In genomic region chr14:94345344-94346072, GRCh38 we compare ENCODE assay signal across 11 cellular contexts. TPM values are rescaled to one million over a fixed set of nuclear protein-coding genes. Genes with fewer than 3 reads are reported as not detected.
A peak's percentile ranks its signal among the peaks of the same experiment; 100 is the strongest.
DNase-seq lines count a peak whose midpoint lies in the region; ATAC-seq, FAIRE-seq and TF ChIP-seq lines count a peak whose summit lies in the region.
"Had no signal": no experiment of that assay in that cellular context is flagged by ENCODE, and none has a peak within 500 bp of the region (broad histone marks: within the 10 kb centered on the region; RNA-seq: fewer than 3 reads in every experiment).

No MANE protein-coding gene starts in this region.

- peak; percentile 74 to 84 for ATAC-seq in A549
- ATAC-seq in activated T-helper 17 cell treated with anti-CD3 and anti-CD28 coated beads, Interleukin-2, amount 50 U/mL, for 72 hours (replicated peaks), result peak; percentile 21
- ATAC-seq in HG03571 (IDR thresholded peaks at IDR 0.05; ENCODE audit: unreplicated experiment), result no peak
- no peak for ATAC-seq in HG02678 (IDR thresholded peaks at IDR 0.05; ENCODE audit: unreplicated experiment)
- ATAC-seq: right cardiac atrium had no signal

- TF ChIP-seq EP300 in A549 (IDR thresholded peaks at IDR 0.05), result no peak

- H3K27me3 Mint-ChIP-seq in activated T-helper 17 cell treated with anti-CD3 and anti-CD28 coated beads, Interleukin-2, amount 50 U/mL, for 72 hours, result no peaks in the 10 kb centered on the region

- DNase-seq in A549 (ENCODE audit: low read depth in 1 of 2, low spot score in 1 of 2) (peak; percentile 81 to 82), inferior parietal cortex (ENCODE audit: extremely low spot score) (peak; percentile 27), NCI-H1417 treated with DMSO at 0.1 percent for 48 hours (lab: John Stamatoyannopoulos, UW) (no peak), ecto neural progenitor cell (ENCODE audit: low spot score) (no peak)
- DNase-seq: Caco-2, right cardiac atrium had no signal

- CTCF ChIA-PET in A549 (lab: Yijun Ruan, JAX) (interaction anchor here (0.5 to 1.8 kb wide), 3 partner anchors 9 to 1250 kb away, joined by 3 to 4 read pairs (median 4); no protein-coding TSS in a partner anchor), HEK293 (lab: Yijun Ruan, JAX) (no interaction called here)

- H3K27ac Mint-ChIP-seq in activated T-helper 17 cell treated with anti-CD3 and anti-CD28 coated beads, Interleukin-2, amount 50 U/mL, for 72 hours, result peak overlapping the region; percentile 80

- no peaks in the 10 kb centered on the region for H3K36me3 ChIP-seq in HEK293 (ENCODE audit: control insufficient read depth in 2 of 2, insufficient read depth in 1 of 2, low read length in 2 of 2)

- POLR2A ChIA-PET in A549 (lab: Yijun Ruan, JAX) (no interaction called here), HEK293 (lab: Yijun Ruan, JAX) (no interaction called here)

- H3K27ac ChIP-seq in A549 (peak overlapping the region in 1 of 2 experiments; percentile 44; a peak in 2 of 6 replicates), HEK293 (ENCODE audit: extremely low read depth, low read depth, low read length) (no peak overlapping the region)

- peak overlapping the region; percentile 27; the same call in 2 of the 3 replicates for H3K4me2 ChIP-seq in A549

- H3K9me3 Mint-ChIP-seq in activated T-helper 17 cell treated with anti-CD3 and anti-CD28 coated beads, Interleukin-2, amount 50 U/mL, for 72 hours, result peaks cover 13% of the 10 kb centered on the region

- no peak for TF ChIP-seq POLR2A in A549 (IDR thresholded peaks at IDR 0.05; ENCODE audit: low read length)

- H3K4me3 Mint-ChIP-seq in activated T-helper 17 cell treated with anti-CD3 and anti-CD28 coated beads, Interleukin-2, amount 50 U/mL, for 72 hours, result peak overlapping the region; percentile 59

- 38% methylated on average over 13 of the region's 13 CpGs for WGBS in A549 (ENCODE audit: missing lambda C conversion rate)

- H3K4me1 ChIP-seq in A549, result peaks cover 32% of the 10 kb centered on the region
- no peaks in the 10 kb centered on the region for H3K4me1 ChIP-seq in HEK293 (ENCODE audit: control insufficient read depth, insufficient read depth, low read length)

- H3K4me1 Mint-ChIP-seq in activated T-helper 17 cell treated with anti-CD3 and anti-CD28 coated beads, Interleukin-2, amount 50 U/mL, for 72 hours, result peaks cover 46% of the 10 kb centered on the region

- no peak for FAIRE-seq in A549 (lab: Jason Lieb, UNC)

- H3K4me3 ChIP-seq in A549 (no peak overlapping the region), HEK293 (ENCODE audit: low read depth, low read length) (no peak overlapping the region)

- no peak for TF ChIP-seq CTCF in A549 (IDR thresholded peaks at IDR 0.05)
- no peak for TF ChIP-seq CTCF in HEK293 (tag by site-specific recombination; IDR thresholded peaks at IDR 0.05)

- H3K9me3 ChIP-seq in A549 (no peaks in the 10 kb centered on the region), HEK293 (ENCODE audit: control insufficient read depth, insufficient read depth, low read depth, low read length) (no peaks in the 10 kb centered on the region)
- H3K9me3 ChIP-seq: Caco-2 had no signal

- no peaks in the 10 kb centered on the region for H3K36me3 Mint-ChIP-seq in activated T-helper 17 cell treated with anti-CD3 and anti-CD28 coated beads, Interleukin-2, amount 50 U/mL, for 72 hours (ENCODE audit: low read depth)

- TF ChIP-seq RAD21 in A549 (conservative IDR thresholded peaks at IDR 0.05 in 1 of 2, IDR thresholded peaks at IDR 0.05 in 1 of 2), result no peak

TF ChIP-seq in A549, 52 proteins besides CTCF, POLR2A, EP300 and RAD21 (continues in another document):
- TF ChIP-seq MYC (IDR thresholded peaks at IDR 0.05; ENCODE audit: borderline replicate concordance, low read length) (0 out of 2 replicates have a peak, but pooled peaks have one; percentile 38), EHF (CRISPR knock-in tag; IDR thresholded peaks at IDR 0.05) (no peak), RARB (CRISPR knock-in tag; IDR thresholded peaks at IDR 0.05) (no peak), ZC3H11A (IDR thresholded peaks at IDR 0.05) (no peak), FOSL2 (IDR thresholded peaks at IDR 0.05) (peak; percentile 87), FOSL2 (CRISPR knock-in tag; IDR thresholded peaks at IDR 0.05) (peak; percentile 96), JUN (IDR thresholded peaks at IDR 0.05) (0 out of 5 replicates have a peak, but pooled peaks of 1 of the 2 experiments have one; percentile 31), MAX (IDR thresholded peaks at IDR 0.05) (peak; percentile 75), JUNB (IDR thresholded peaks at IDR 0.05) (peak; percentile 82), CEBPB (IDR thresholded peaks at IDR 0.05) (peak in 1 of 2 experiments; percentile 65; a peak in 2 of 4 replicates), MAZ (IDR thresholded peaks at IDR 0.05; ENCODE audit: borderline replicate concordance, low read depth, low read length) (no peak)
- TF ChIP-seq, protein P1, sequence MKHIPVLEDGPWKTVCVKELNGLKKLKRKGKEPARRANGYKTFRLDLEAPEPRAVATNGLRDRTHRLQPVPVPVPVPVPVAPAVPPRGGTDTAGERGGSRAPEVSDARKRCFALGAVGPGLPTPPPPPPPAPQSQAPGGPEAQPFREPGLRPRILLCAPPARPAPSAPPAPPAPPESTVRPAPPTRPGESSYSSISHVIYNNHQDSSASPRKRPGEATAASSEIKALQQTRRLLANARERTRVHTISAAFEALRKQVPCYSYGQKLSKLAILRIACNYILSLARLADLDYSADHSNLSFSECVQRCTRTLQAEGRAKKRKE (CRISPR knock-in tag; IDR thresholded peaks at IDR 0.05; ENCODE audit: low read depth), result no peak

TF ChIP-seq in HEK293, 187 proteins besides CTCF, POLR2A, EP300 and RAD21 (continues in another document):
- TF ChIP-seq KLF8 (tag by site-specific recombination; IDR thresholded peaks at IDR 0.05), result 0 out of 2 replicates have a peak, but pooled peaks have one; percentile 26
- TF ChIP-seq SP7 (tag by site-specific recombination; IDR thresholded peaks at IDR 0.05), result 0 out of 2 replicates have a peak, but pooled peaks have one; percentile 32
- no peak for TF ChIP-seq ZNF658 (tag by site-specific recombination; IDR thresholded peaks at IDR 0.05)
- TF ChIP-seq, protein P2, sequence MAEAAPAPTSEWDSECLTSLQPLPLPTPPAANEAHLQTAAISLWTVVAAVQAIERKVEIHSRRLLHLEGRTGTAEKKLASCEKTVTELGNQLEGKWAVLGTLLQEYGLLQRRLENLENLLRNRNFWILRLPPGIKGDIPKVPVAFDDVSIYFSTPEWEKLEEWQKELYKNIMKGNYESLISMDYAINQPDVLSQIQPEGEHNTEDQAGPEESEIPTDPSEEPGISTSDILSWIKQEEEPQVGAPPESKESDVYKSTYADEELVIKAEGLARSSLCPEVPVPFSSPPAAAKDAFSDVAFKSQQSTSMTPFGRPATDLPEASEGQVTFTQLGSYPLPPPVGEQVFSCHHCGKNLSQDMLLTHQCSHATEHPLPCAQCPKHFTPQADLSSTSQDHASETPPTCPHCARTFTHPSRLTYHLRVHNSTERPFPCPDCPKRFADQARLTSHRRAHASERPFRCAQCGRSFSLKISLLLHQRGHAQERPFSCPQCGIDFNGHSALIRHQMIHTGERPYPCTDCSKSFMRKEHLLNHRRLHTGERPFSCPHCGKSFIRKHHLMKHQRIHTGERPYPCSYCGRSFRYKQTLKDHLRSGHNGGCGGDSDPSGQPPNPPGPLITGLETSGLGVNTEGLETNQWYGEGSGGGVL (tag by site-specific recombination; IDR thresholded peaks at IDR 0.05), result peak; percentile 60
- 0 out of 2 replicates have a peak, but pooled peaks have one; percentile 19 for TF ChIP-seq ZNF629 (tag by site-specific recombination; IDR thresholded peaks at IDR 0.05)

RNA-seq across cellular contexts. Expression of gene SERPINA2, which starts 21.0 kb away (rescaled TPM):
- polyA plus RNA-seq in A549 (2011; rRNA removed), result not detected in 2 replicates
- polyA plus RNA-seq in A549 (2012; cell fraction: cytosol; rRNA removed), result not detected in 2 replicates
- polyA plus RNA-seq in A549 (2012; cell fraction: nucleus; rRNA removed), result not detected in 2 replicates
- polyA plus RNA-seq in A549 (2017; fragmentation: RNase III; extraction: RNeasy Plus Mini Kit Qiagen cat#74134 plus additional on column Dnase treatment), result not detected in 3 replicates
- not detected in 2 replicates for polyA minus RNA-seq in A549 (2011; rRNA and poly(A)+ RNA removed)
- under 1 TPM in 1 of 2 donors, not detected in 1; 0.29 TPM for total RNA-seq in activated T-helper 17 cell treated with anti-CD3 and anti-CD28 coated beads, Interleukin-2, amount 50 U/mL, for 72 hours
- total RNA-seq: activated naive CD4-positive, alpha-beta T cell treated with anti-CD3 and anti-CD28 coated beads, Interleukin-2, amount 50 U/mL, for 72 hours; Caco-2; right cardiac atrium had no signal
- polyA plus RNA-seq: right cardiac atrium had no signal

RNA-seq across cellular contexts. Expression of gene SERPINA6, which starts 22.4 kb away (rescaled TPM):
- 1.8 and 3.3 TPM in 2 replicates for polyA plus RNA-seq in A549 (2011; rRNA removed)
- 0.44 and 0.53 TPM in 2 replicates for polyA plus RNA-seq in A549 (2012; cell fraction: cytosol; rRNA removed)
- polyA plus RNA-seq in A549 (2012; cell fraction: nucleus; rRNA removed), result 0.62 and 0.68 TPM in 2 replicates
- polyA plus RNA-seq in A549 (2017; fragmentation: RNase III; extraction: RNeasy Plus Mini Kit Qiagen cat#74134 plus additional on column Dnase treatment), result 0.38 to 0.43 TPM (median 0.43 TPM) in 3 replicates
- polyA minus RNA-seq in A549 (2011; rRNA and poly(A)+ RNA removed), result 1.9 and 3.3 TPM in 2 replicates
- total RNA-seq in activated T-helper 17 cell treated with anti-CD3 and anti-CD28 coated beads, Interleukin-2, amount 50 U/mL, for 72 hours, result under 1 TPM in 1 of 2 donors, not detected in 1; 0.61 TPM
- total RNA-seq: activated naive CD4-positive, alpha-beta T cell treated with anti-CD3 and anti-CD28 coated beads, Interleukin-2, amount 50 U/mL, for 72 hours; right cardiac atrium had no signal
- polyA plus RNA-seq: right cardiac atrium had no signal

RNA-seq across cellular contexts. Expression of gene SERPINA1, which starts 42.9 kb away (rescaled TPM):
- 2.2 and 4.1 TPM in 2 replicates for polyA plus RNA-seq in A549 (2011; rRNA removed)
- polyA plus RNA-seq in A549 (2012; cell fraction: cytosol; rRNA removed), result 0.12 and 0.19 TPM in 2 replicates
- polyA plus RNA-seq in A549 (2012; cell fraction: nucleus; rRNA removed), result 0.13 and 0.48 TPM in 2 replicates
- 0.24 to 0.34 TPM (median 0.26 TPM) in 3 replicates for polyA plus RNA-seq in A549 (2017; fragmentation: RNase III; extraction: RNeasy Plus Mini Kit Qiagen cat#74134 plus additional on column Dnase treatment)
- polyA minus RNA-seq in A549 (2011; rRNA and poly(A)+ RNA removed), result 0.58 and 2.4 TPM in 2 replicates
- total RNA-seq in activated T-helper 17 cell treated with anti-CD3 and anti-CD28 coated beads, Interleukin-2, amount 50 U/mL, for 72 hours, result 100 to 1,000 TPM in 1 of 2 donors, 1 to 10 TPM in 1; 1.3 to 160 TPM

RNA-seq across cellular contexts. Expression of gene SERPINA10, which starts 52.4 kb away (rescaled TPM):
- polyA plus RNA-seq in A549 (2011; rRNA removed) (0.04 and 0.07 TPM in 2 replicates), A549 (2017; fragmentation: RNase III; extraction: RNeasy Plus Mini Kit Qiagen cat#74134 plus additional on column Dnase treatment) (0.03 TPM in 1 of 3 replicates, not detected in the others)
- polyA plus RNA-seq in A549 (2012; cell fraction: cytosol; rRNA removed), result not detected in 2 replicates
- polyA plus RNA-seq in A549 (2012; cell fraction: nucleus; rRNA removed), result not detected in 2 replicates
- polyA minus RNA-seq in A549 (2011; rRNA and poly(A)+ RNA removed), result 0.08 TPM in 1 of 2 replicates, not detected in the other
- total RNA-seq in activated T-helper 17 cell treated with anti-CD3 and anti-CD28 coated beads, Interleukin-2, amount 50 U/mL, for 72 hours, result not detected
- total RNA-seq: activated naive CD4-positive, alpha-beta T cell treated with anti-CD3 and anti-CD28 coated beads, Interleukin-2, amount 50 U/mL, for 72 hours; right cardiac atrium had no signal
- polyA plus RNA-seq: right cardiac atrium had no signal

Comparison
In these comparisons a context has a peak if more than half of its experiments do, and no peak if none do; other contexts are left out.
1. ATAC-seq: peak in A549 (2 of 2) and activated T-helper 17 cell treated with anti-CD3 and anti-CD28 coated beads, Interleukin-2, amount 50 U/mL, for 72 hours (single experiment); none in HG03571 (single experiment) and HG02678 (single experiment).
2. DNase-seq: peak in A549 (2 of 2) and inferior parietal cortex (single experiment); none in NCI-H1417 treated with DMSO at 0.1 percent for 48 hours (single experiment) and ecto neural progenitor cell (single experiment).